Comparison of ENCODE assay signal across 8 cellular contexts in genomic region chr10:5071411-5072198, GRCh38. TPM values are rescaled to one million over a fixed set of nuclear protein-coding genes. Genes with fewer than 3 reads are reported as not detected.
DNase-seq lines count a peak whose midpoint lies in the region; ATAC-seq and TF ChIP-seq lines count a peak whose summit lies in the region.

No MANE protein-coding gene starts in this region.

- H3K4me1 ChIP-seq in BE2C (peaks cover 18% of the 10 kb centered on the region), lung (ENCODE audit: control insufficient read depth in 2 of 2, insufficient read depth in 2 of 2, low read length in 2 of 2) (peaks cover 0 to 3% of the 10 kb centered on the region in 2 donors)

- no peaks in the 10 kb centered on the region for H3K36me3 ChIP-seq in BE2C
- H3K36me3 ChIP-seq in lung (ENCODE audit: control insufficient read depth in 2 of 2, insufficient read depth in 2 of 2, low read length in 2 of 2), result no peaks in the 10 kb centered on the region

- H3K27ac ChIP-seq in lung (ENCODE audit: low read depth in 1 of 2, low read length in 1 of 2), result peak overlapping the region; percentile 45 to 72

- 45 to 67% methylated on average over 8 of the region's 8 CpGs for WGBS in lung, 2 donors

- H3K27me3 ChIP-seq in BE2C, result no peaks in the 10 kb centered on the region
- H3K27me3 ChIP-seq in lung (ENCODE audit: control insufficient read depth, insufficient read depth), result no peaks in the 10 kb centered on the region

- H3K4me3 ChIP-seq in BE2C (ENCODE audit: low read depth, low read length), result 0 out of 2 replicates have a peak overlapping the region, but pooled peaks have one; percentile 0
- H3K4me3 ChIP-seq in lung, result no peak overlapping the region

- peak; percentile 71 for DNase-seq in BE2C
- peak; percentile 67 for DNase-seq in NCI-H146 (lab: John Stamatoyannopoulos, UW)
- peak; percentile 79 to 80 for DNase-seq in dermis microvascular lymphatic vessel endothelial cell (ENCODE audit: low read depth in 2 of 2)
- peak; percentile 44 for DNase-seq in lung (ENCODE audit: low spot score)
- DNase-seq in ureter (ENCODE audit: low spot score), result peak; percentile 82
- DNase-seq in KG1 (lab: John Stamatoyannopoulos, UW), result no peak

- peak; percentile 64 for ATAC-seq in lung (ENCODE audit: insufficient read depth, low FRiP score)
- ATAC-seq in HG03025 (IDR thresholded peaks at IDR 0.05; ENCODE audit: low FRiP score, unreplicated experiment), result no peak
- ATAC-seq in HG02763 (IDR thresholded peaks at IDR 0.05; ENCODE audit: unreplicated experiment), result no peak

- TF ChIP-seq CTCF in BE2C (IDR thresholded peaks at IDR 0.05; ENCODE audit: low read depth, low read length), result no peak
- TF ChIP-seq CTCF in lung (IDR thresholded peaks at IDR 0.05; ENCODE audit: control extremely low read depth, extremely low read depth), result no peak

- H3K9me3 ChIP-seq in BE2C (no peaks in the 10 kb centered on the region), lung (ENCODE audit: control insufficient read depth in 2 of 2, insufficient read depth in 1 of 2, low read length in 1 of 2) (no peaks in the 10 kb centered on the region)

RNA-seq across cellular contexts. Expression of gene AKR1C3, which starts 22.6 kb away (rescaled TPM):
- 16.1 TPM for polyA plus RNA-seq in BE2C (2012; ENCODE audit: insufficient read depth, insufficient read length, low read depth)
- 173 and 272 TPM in 2 replicates for total RNA-seq in dermis microvascular lymphatic vessel endothelial cell
- 100 to 1,000 TPM in 1 of 2 donors, 1 to 10 TPM in 1; 8.9 to 116 TPM for total RNA-seq in lung
- polyA plus RNA-seq in lung, result 10 to 100 TPM; 63.4 to 74.1 TPM
- 166 TPM for total RNA-seq in ureter
